In the genomic region with DNA sequence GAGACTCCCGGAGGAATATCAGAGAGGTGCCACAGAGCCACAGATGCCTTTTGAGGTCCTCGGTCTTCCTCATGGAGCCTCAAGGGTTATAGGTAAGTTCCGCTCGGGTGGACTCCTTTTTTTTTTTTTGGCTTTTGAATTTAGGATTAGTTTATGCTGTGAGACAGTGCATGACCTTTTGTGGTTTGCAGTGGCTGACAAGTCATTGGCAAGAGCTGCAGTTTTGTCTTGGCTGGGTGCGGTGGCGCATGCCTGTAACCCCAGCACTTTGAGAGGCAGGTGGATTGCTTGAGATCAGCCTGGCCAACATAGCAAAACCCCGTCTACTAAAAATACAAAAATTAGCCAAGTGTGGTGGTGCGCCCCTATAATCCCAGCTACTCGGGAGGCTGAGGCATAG, we compare ENCODE assay signal across 17 cellular contexts. TPM values are rescaled to one million over a fixed set of nuclear protein-coding genes. Genes with fewer than 3 reads are reported as not detected.
DNase-seq lines count a peak whose midpoint lies in the region; ATAC-seq and FAIRE-seq lines count a peak whose summit lies in the region.
"Had no signal": no experiment of that assay in that cellular context is flagged by ENCODE, and none has a peak within 500 bp of the region (broad histone marks: within the 10 kb centered on the region; RNA-seq: fewer than 3 reads in every experiment).

No MANE protein-coding gene starts in this region.

- peaks cover 12% of the 10 kb centered on the region for H3K4me1 Mint-ChIP-seq in activated T-helper 1 cell treated with anti-CD3 and anti-CD28 coated beads, Interleukin-12 subunit alpha, Interleukin-12 subunit beta, Interleukin-2, Interleukin-4 antibody, amounts not matched to agents 30 ng/mL and 10 ng/mL and 1 ng/mL, durations not matched to agents 14 hours and 24 hours and 36 hours (ENCODE audit: low read depth)

- H3K9me3 Mint-ChIP-seq in activated T-helper 1 cell treated with anti-CD3 and anti-CD28 coated beads, Interleukin-12 subunit alpha, Interleukin-12 subunit beta, Interleukin-2, Interleukin-4 antibody, amounts not matched to agents 30 ng/mL and 10 ng/mL and 1 ng/mL, durations not matched to agents 14 hours and 24 hours and 36 hours, result no peaks in the 10 kb centered on the region

- H3K36me3 ChIP-seq in BLaER1, result no peaks in the 10 kb centered on the region
- H3K36me3 ChIP-seq: esophagus squamous epithelium, spleen, suprapubic skin had no signal

- H3K27me3 Mint-ChIP-seq in activated T-helper 1 cell treated with anti-CD3 and anti-CD28 coated beads, Interleukin-12 subunit alpha, Interleukin-12 subunit beta, Interleukin-2, Interleukin-4 antibody, amounts not matched to agents 30 ng/mL and 10 ng/mL and 1 ng/mL, durations not matched to agents 14 hours and 24 hours and 36 hours (ENCODE audit: insufficient read depth), result no peaks in the 10 kb centered on the region
- H3K27me3 Mint-ChIP-seq: brain had no signal

- peak; percentile 75 for FAIRE-seq in GM18507 (lab: Jason Lieb, UNC)
- FAIRE-seq: kidney had no signal

- peaks cover under 1% of the 10 kb centered on the region; the same call in 1 of the 2 replicates for H4K20me1 ChIP-seq in BLaER1

- no peak overlapping the region for H3K9ac ChIP-seq in BLaER1
- H3K9ac ChIP-seq: parathyroid adenoma had no signal

- peak overlapping the region; percentile 22 for H3K4me3 Mint-ChIP-seq in activated T-helper 1 cell treated with anti-CD3 and anti-CD28 coated beads, Interleukin-12 subunit alpha, Interleukin-12 subunit beta, Interleukin-2, Interleukin-4 antibody, amounts not matched to agents 30 ng/mL and 10 ng/mL and 1 ng/mL, durations not matched to agents 14 hours and 24 hours and 36 hours
- H3K4me3 Mint-ChIP-seq: brain had no signal

- H3K27ac Mint-ChIP-seq in activated T-helper 1 cell treated with anti-CD3 and anti-CD28 coated beads, Interleukin-12 subunit alpha, Interleukin-12 subunit beta, Interleukin-2, Interleukin-4 antibody, amounts not matched to agents 30 ng/mL and 10 ng/mL and 1 ng/mL, durations not matched to agents 14 hours and 24 hours and 36 hours, result no peak overlapping the region
- H3K27ac Mint-ChIP-seq: brain had no signal

- H3K4me1 ChIP-seq in BLaER1, result peaks cover 29% of the 10 kb centered on the region
- H3K4me1 ChIP-seq: parathyroid adenoma, suprapubic skin had no signal

- no peaks in the 10 kb centered on the region for H3K36me3 Mint-ChIP-seq in activated T-helper 1 cell treated with anti-CD3 and anti-CD28 coated beads, Interleukin-12 subunit alpha, Interleukin-12 subunit beta, Interleukin-2, Interleukin-4 antibody, amounts not matched to agents 30 ng/mL and 10 ng/mL and 1 ng/mL, durations not matched to agents 14 hours and 24 hours and 36 hours (ENCODE audit: low read depth)

- peak overlapping the region; percentile 39 for H3K4me2 ChIP-seq in BLaER1

- ATAC-seq in HG02759 (IDR thresholded peaks at IDR 0.05; ENCODE audit: unreplicated experiment) (peak; percentile 37), HG03520 (IDR thresholded peaks at IDR 0.05; ENCODE audit: unreplicated experiment) (no peak), HG02571 (IDR thresholded peaks at IDR 0.05; ENCODE audit: unreplicated experiment) (no peak)

- no peak for DNase-seq in GM18507 (ENCODE audit: extremely low spot score, insufficient read length, low read depth)
- no peak for DNase-seq in activated T-helper 1 cell treated with anti-CD3 and anti-CD28 coated beads, Interleukin-12 subunit alpha, Interleukin-12 subunit beta, Interleukin-2, Interleukin-4 antibody, amounts not matched to agents 30 ng/mL and 10 ng/mL and 1 ng/mL, durations not matched to agents 14 hours and 24 hours and 36 hours (ENCODE audit: low spot score)
- DNase-seq in H4 (ENCODE audit: low spot score), result no peak
- DNase-seq in NCI-H446 treated with DMSO at 0.1 percent for 48 hours (lab: John Stamatoyannopoulos, UW), result no peak
- DNase-seq: DMS79, esophagus squamous epithelium, kidney, NCI-H2029, spleen, T-helper 2 cell had no signal

- intact Hi-C loops in activated T-helper 1 cell treated with anti-CD3 and anti-CD28 coated beads, Interleukin-12 subunit alpha, Interleukin-12 subunit beta, Interleukin-2, Interleukin-4 antibody, amounts not matched to agents 30 ng/mL and 10 ng/mL and 1 ng/mL, durations not matched to agents 14 hours and 24 hours and 36 hours (cut with micrococcal nuclease), result loop anchor here (10.0 kb wide), 1 partner anchor 219 kb away; a partner anchor contains a TSS

- no peaks in the 10 kb centered on the region for H3K9me3 ChIP-seq in BLaER1
- H3K9me3 ChIP-seq: esophagus squamous epithelium, spleen, suprapubic skin had no signal

- no peaks in the 10 kb centered on the region for H3K27me3 ChIP-seq in BLaER1
- H3K27me3 ChIP-seq: esophagus squamous epithelium, spleen, suprapubic skin had no signal

- no peak overlapping the region for H3K4me3 ChIP-seq in BLaER1
- H3K4me3 ChIP-seq: esophagus squamous epithelium, spleen, suprapubic skin had no signal

- H3K27ac ChIP-seq in BLaER1, result no peak overlapping the region
- H3K27ac ChIP-seq: esophagus squamous epithelium, parathyroid adenoma, spleen, suprapubic skin had no signal

RNA-seq across cellular contexts. Expression of a gene that starts 4.5 kb away (rescaled TPM):
- 124 and 133 TPM in 2 replicates for total RNA-seq in activated T-helper 1 cell treated with anti-CD3 and anti-CD28 coated beads, Interleukin-12 subunit alpha, Interleukin-12 subunit beta, Interleukin-2, Interleukin-4 antibody, amounts not matched to agents 30 ng/mL and 10 ng/mL and 1 ng/mL, durations not matched to agents 14 hours and 24 hours and 36 hours
- total RNA-seq in H4 (2014; rRNA removed; shearing (Covaris generic)), result 53.6 and 74.1 TPM in 2 replicates

RNA-seq across cellular contexts. Expression of a gene that starts 58.0 kb away (rescaled TPM):
- total RNA-seq in activated T-helper 1 cell treated with anti-CD3 and anti-CD28 coated beads, Interleukin-12 subunit alpha, Interleukin-12 subunit beta, Interleukin-2, Interleukin-4 antibody, amounts not matched to agents 30 ng/mL and 10 ng/mL and 1 ng/mL, durations not matched to agents 14 hours and 24 hours and 36 hours, result 22.1 and 23.1 TPM in 2 replicates
- total RNA-seq in H4 (2014; rRNA removed; shearing (Covaris generic)), result 5.9 and 6.0 TPM in 2 replicates
